ENCODE assay signal across 17 cellular contexts in the genomic region with DNA sequence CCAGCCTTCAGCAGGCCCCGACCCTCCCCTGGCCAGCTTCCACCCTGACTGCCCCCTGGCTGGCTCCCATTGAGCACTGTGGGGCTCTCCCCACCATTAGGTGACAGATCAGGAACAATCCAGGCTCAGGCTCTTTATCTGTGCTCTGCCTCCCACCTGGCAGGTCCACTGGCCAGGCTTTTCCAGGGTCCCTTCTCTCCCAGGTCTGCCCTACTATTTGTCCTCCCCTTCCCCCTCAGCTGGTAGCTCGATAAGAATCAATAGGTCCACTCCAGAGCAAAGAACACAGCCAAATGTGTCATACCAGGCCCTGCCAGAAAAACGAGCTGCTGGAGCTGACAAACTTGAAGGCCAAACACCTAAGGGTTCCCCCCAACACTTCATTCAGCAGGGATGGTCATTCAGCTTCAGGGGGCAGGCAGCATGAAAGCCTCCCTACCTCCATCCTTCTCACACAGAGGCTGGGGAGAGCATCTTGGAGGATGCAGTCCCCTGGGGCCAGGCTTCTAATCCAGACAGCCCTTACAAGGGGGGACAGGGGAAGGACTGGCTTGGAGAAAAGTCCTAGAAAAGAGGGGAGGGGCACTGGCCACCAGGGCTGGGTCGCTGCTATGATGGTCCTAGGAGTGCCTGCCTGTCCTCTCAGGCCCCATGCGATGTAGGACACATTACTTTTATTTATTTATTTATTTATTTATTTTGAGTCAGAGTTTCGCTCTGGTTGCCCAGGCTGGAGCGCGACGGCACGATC. TPM values are rescaled to one million over a fixed set of nuclear protein-coding genes. Genes with fewer than 3 reads are reported as not detected.
DNase-seq lines count a peak whose midpoint lies in the region; ATAC-seq and TF ChIP-seq lines count a peak whose summit lies in the region.
"Had no signal": no experiment of that assay in that cellular context is flagged by ENCODE, and none has a peak within 500 bp of the region (broad histone marks: within the 10 kb centered on the region; RNA-seq: fewer than 3 reads in every experiment).

No MANE protein-coding gene starts in this region.

- no peaks in the 10 kb centered on the region for H3K27me3 Mint-ChIP-seq in progenitor cell of endocrine pancreas

- H3K4me1 Mint-ChIP-seq in progenitor cell of endocrine pancreas (ENCODE audit: low read depth) = peaks cover 87% of the 10 kb centered on the region

- DNase-seq in H7 (peak; percentile 24), RWPE2 (ENCODE audit: low spot score) (no peak), progenitor cell of endocrine pancreas (ENCODE audit: low spot score, unreplicated experiment) (no peak), Kasumi-1 (lab: John Stamatoyannopoulos, UW) (no peak)
- DNase-seq in stimulated activated naive CD4-positive, alpha-beta T cell (lab: John Stamatoyannopoulos, UW) = no peak
- DNase-seq: amygdala; head of caudate nucleus; left ventricle myocardium superior; NCI-H1048; NCI-H524; stimulated activated CD4-positive, alpha-beta T cell treated with anti-CD3 and anti-CD28 coated beads, Interleukin-4, amount 100 ng/mL, for 1 hour; stimulated activated naive CD8-positive, alpha-beta T cell treated with anti-CD3 and anti-CD28 coated beads, Interleukin-15, Interleukin-2, amounts not matched to agents 100 U/mL and 50 U/mL, for 24 hours had no signal

- peaks cover 18% of the 10 kb centered on the region for H3K36me3 ChIP-seq in H7 (replicated peaks; ENCODE audit: control insufficient read depth, insufficient read depth, low read length)
- H3K36me3 ChIP-seq in RWPE2 (ENCODE audit: low read depth) = peaks cover 30% of the 10 kb centered on the region
- peaks cover 21% of the 10 kb centered on the region for H3K36me3 ChIP-seq in iPS-15b (ENCODE audit: control insufficient read depth, insufficient read depth, low read length)

- TF ChIP-seq CTCF in RWPE2 (IDR thresholded peaks at IDR 0.05; ENCODE audit: poor library complexity, severe bottlenecking) (no peak), progenitor cell of endocrine pancreas (IDR thresholded peaks at IDR 0.05; ENCODE audit: unreplicated experiment) (no peak)

- peak overlapping the region; percentile 24 for H3K9ac ChIP-seq in iPS-15b (ENCODE audit: low read depth, low read length)
- H3K9ac ChIP-seq: parathyroid adenoma had no signal

- H3K27ac Mint-ChIP-seq in progenitor cell of endocrine pancreas = peak overlapping the region; percentile 99
- H3K27ac Mint-ChIP-seq: CD14-positive monocyte had no signal

- H3K27me3 ChIP-seq in H7 (ENCODE audit: control insufficient read depth, insufficient read depth, low read length) (no peaks in the 10 kb centered on the region), RWPE2 (ENCODE audit: insufficient read depth, poor library complexity, severe bottlenecking) (no peaks in the 10 kb centered on the region), iPS-15b (ENCODE audit: control insufficient read depth, insufficient read depth, low read length) (no peaks in the 10 kb centered on the region)

- no peaks in the 10 kb centered on the region for H3K9me3 Mint-ChIP-seq in progenitor cell of endocrine pancreas (ENCODE audit: low read depth)

- peaks cover 20% of the 10 kb centered on the region for H3K36me3 Mint-ChIP-seq in progenitor cell of endocrine pancreas (ENCODE audit: insufficient read depth)
- H3K36me3 Mint-ChIP-seq: CD14-positive monocyte had no signal

- ATAC-seq in RWPE2 (ENCODE audit: low read depth) = no peak
- ATAC-seq in HG03139 (IDR thresholded peaks at IDR 0.05; ENCODE audit: unreplicated experiment) = no peak
- no peak for ATAC-seq in GM19035 (IDR thresholded peaks at IDR 0.05; ENCODE audit: unreplicated experiment)
- ATAC-seq: left ventricle myocardium superior; stimulated activated naive CD8-positive, alpha-beta T cell treated with anti-CD3 and anti-CD28 coated beads, Interleukin-15, Interleukin-2, amounts not matched to agents 100 U/mL and 50 U/mL, for 24 hours had no signal

- H3K4me1 ChIP-seq in RWPE2 (ENCODE audit: insufficient read depth, poor library complexity, severe bottlenecking) = peaks cover 37% of the 10 kb centered on the region
- H3K4me1 ChIP-seq in iPS-15b (ENCODE audit: control insufficient read depth, insufficient read depth, low read length) = peaks cover 34% of the 10 kb centered on the region

- peak overlapping the region; percentile 82 for H3K4me3 Mint-ChIP-seq in progenitor cell of endocrine pancreas (ENCODE audit: low read depth)

- H3K4me3 ChIP-seq in H7 (ENCODE audit: insufficient read depth, low read depth, low read length) (no peak overlapping the region), RWPE2 (ENCODE audit: severe bottlenecking) (no peak overlapping the region), iPS-15b (ENCODE audit: low read depth, low read length) (no peak overlapping the region)

- H3K27ac ChIP-seq in RWPE2 (ENCODE audit: poor library complexity, severe bottlenecking) = peak overlapping the region; percentile 96
- H3K27ac ChIP-seq: parathyroid adenoma had no signal

- H3K9me3 ChIP-seq in RWPE2 (ENCODE audit: severe bottlenecking) (no peaks in the 10 kb centered on the region), iPS-15b (ENCODE audit: control insufficient read depth, insufficient read depth, low read length) (no peaks in the 10 kb centered on the region)

RNA-seq across cellular contexts. Expression of gene KRT18, which starts 1.9 kb away (rescaled TPM):
- 578 and 613 TPM in 2 replicates for total RNA-seq in H7 (2014; rRNA removed; shearing (Covaris generic))
- 608 and 692 TPM in 2 replicates for total RNA-seq in progenitor cell of endocrine pancreas

RNA-seq across cellular contexts. Expression of gene KRT8, which starts 42.1 kb away (rescaled TPM):
- 318 and 445 TPM in 2 replicates for total RNA-seq in H7 (2014; rRNA removed; shearing (Covaris generic))
- total RNA-seq in progenitor cell of endocrine pancreas = 1,180 and 1,246 TPM in 2 replicates

RNA-seq across cellular contexts. Expression of gene EIF4B, which starts 59.3 kb away (rescaled TPM):
- 581 and 770 TPM in 2 replicates for total RNA-seq in H7 (2014; rRNA removed; shearing (Covaris generic))
- 447 and 487 TPM in 2 replicates for total RNA-seq in progenitor cell of endocrine pancreas
